ENCODE assay signal across 8 cellular contexts in the genomic region with DNA sequence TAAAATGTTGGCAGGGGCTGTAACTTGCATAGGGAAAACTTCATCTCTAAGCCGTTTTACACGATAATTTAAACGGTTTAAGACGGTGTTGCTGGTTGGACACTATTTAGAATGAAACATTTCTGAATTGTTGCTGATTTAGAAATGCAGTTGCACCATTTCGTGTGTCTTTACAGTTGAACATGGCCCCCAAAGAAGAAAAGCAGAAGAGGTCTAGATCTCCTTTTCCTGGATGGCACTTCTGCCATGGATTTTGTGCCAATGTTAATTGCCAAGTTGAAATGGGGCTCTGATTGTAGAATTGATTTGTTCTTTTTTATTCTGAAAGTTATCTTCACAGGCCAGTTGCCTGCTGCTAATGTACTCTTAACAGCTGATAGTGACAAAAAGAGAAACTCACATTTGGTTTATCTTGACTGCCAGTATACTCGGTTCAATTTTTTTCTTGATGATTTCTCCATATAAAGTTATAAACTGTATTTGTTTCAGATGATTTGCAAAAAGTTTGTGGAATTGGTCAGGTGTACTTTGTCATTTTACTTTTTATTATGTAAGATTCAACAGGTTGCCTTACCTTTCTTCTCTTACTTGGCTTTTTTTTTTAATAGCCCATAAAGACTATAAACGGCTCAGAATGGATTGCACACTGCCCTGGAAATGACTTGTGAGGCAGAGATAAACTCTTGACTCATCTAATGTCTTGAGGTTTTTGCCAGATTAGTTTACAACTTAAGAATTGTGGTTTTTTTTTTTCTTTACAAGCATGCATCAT. TPM values are rescaled to one million over a fixed set of nuclear protein-coding genes. Genes with fewer than 3 reads are reported as not detected.
DNase-seq lines count a peak whose midpoint lies in the region; ATAC-seq, FAIRE-seq and TF ChIP-seq lines count a peak whose summit lies in the region.

No MANE protein-coding gene starts in this region.

- peaks cover 19% of the 10 kb centered on the region for H4K20me1 ChIP-seq in neural progenitor cell (ENCODE audit: low read depth)

- no peak for ATAC-seq in HG03135 (IDR thresholded peaks at IDR 0.05; ENCODE audit: unreplicated experiment)

- no peaks in the 10 kb centered on the region for H3K9me3 Mint-ChIP-seq in neural progenitor cell

- H3K27me3 Mint-ChIP-seq in neural progenitor cell (ENCODE audit: insufficient read depth, low read depth) = peaks cover 4% of the 10 kb centered on the region

- no peak for TF ChIP-seq POLR2A in H54 (IDR thresholded peaks at IDR 0.05; ENCODE audit: low read depth, low read length)

- DNase-seq in AG20443 (ENCODE audit: low spot score) (peak; percentile 53), H54 (ENCODE audit: insufficient read length, low spot score) (peak; percentile 25), SKM-1 (lab: John Stamatoyannopoulos, UW; ENCODE audit: unreplicated experiment) (peak; percentile 21), epithelial cell of prostate (ENCODE audit: low read depth, low spot score) (peak; percentile 75), neural progenitor cell (ENCODE audit: low spot score) (no peak), D341Med (ENCODE audit: low spot score) (no peak), NCI-H2081 (lab: John Stamatoyannopoulos, UW) (no peak)

- peak overlapping the region; percentile 68 for H3K27ac ChIP-seq in epithelial cell of prostate
- no peak overlapping the region for H3K27ac ChIP-seq in neural progenitor cell

- H3K4me2 ChIP-seq in neural progenitor cell = peak overlapping the region; percentile 97

- peaks cover 13% of the 10 kb centered on the region for H3K27me3 ChIP-seq in neural progenitor cell

- H3K9me3 ChIP-seq in neural progenitor cell (ENCODE audit: low read depth) = no peaks in the 10 kb centered on the region

- H3K4me3 ChIP-seq in neural progenitor cell = peak overlapping the region; percentile 83

- no peak for TF ChIP-seq CTCF in neural progenitor cell (IDR thresholded peaks at IDR 0.05)

- peaks cover 44% of the 10 kb centered on the region for H3K79me2 ChIP-seq in neural progenitor cell (ENCODE audit: low read depth)

- H3K4me1 Mint-ChIP-seq in neural progenitor cell = peaks cover 19% of the 10 kb centered on the region

- H3K9ac ChIP-seq in neural progenitor cell = no peak overlapping the region

- H3K27ac Mint-ChIP-seq in neural progenitor cell = no peak overlapping the region

- peaks cover 13% of the 10 kb centered on the region for H3F3A ChIP-seq in neural progenitor cell (ENCODE audit: low read depth)

- peaks cover 11% of the 10 kb centered on the region for H3K4me1 ChIP-seq in neural progenitor cell

- no peaks in the 10 kb centered on the region for H3K36me3 ChIP-seq in neural progenitor cell

- H2AFZ ChIP-seq in neural progenitor cell (replicated peaks) = no peak overlapping the region

- peak overlapping the region; percentile 92 for H3K4me3 Mint-ChIP-seq in neural progenitor cell

- no peaks in the 10 kb centered on the region for H3K36me3 Mint-ChIP-seq in neural progenitor cell

- peak; percentile 79 for FAIRE-seq in H54 (lab: Jason Lieb, UNC)

RNA-seq across cellular contexts. Expression of gene APPL1, which starts 1.4 kb away (rescaled TPM):
- total RNA-seq in neural progenitor cell (ENCODE audit: low replicate concordance) = 29.0 and 42.3 TPM in 2 replicates

RNA-seq across cellular contexts. Expression of gene HESX1, which starts 29.1 kb away (rescaled TPM):
- total RNA-seq in neural progenitor cell (ENCODE audit: low replicate concordance) = 42.1 and 50.6 TPM in 2 replicates

Comparison
In these comparisons a context has a peak if more than half of its experiments do, and no peak if none do; other contexts are left out.
1. DNase-seq: peak in AG20443 (single experiment), H54 (single experiment), SKM-1 (single experiment) and epithelial cell of prostate (single experiment); none in neural progenitor cell (single experiment), D341Med (single experiment) and NCI-H2081 (0 of 2).